ENCODE assay signal across 21 cellular contexts in genomic region chr11:57274904-57275498, GRCh38. TPM values are rescaled to one million over a fixed set of nuclear protein-coding genes. Genes with fewer than 3 reads are reported as not detected.
"Had no signal": no experiment of that assay in that cellular context is flagged by ENCODE, and none has a peak within 500 bp of the region (broad histone marks: within the 10 kb centered on the region; RNA-seq: fewer than 3 reads in every experiment).

No MANE protein-coding gene starts in this region.

- ATAC-seq: activated naive CD4-positive, alpha-beta T cell treated with anti-CD3 and anti-CD28 coated beads, Interleukin-2, amount 50 U/mL, for 72 hours; body of pancreas; foreskin keratinocyte; sciatic nerve; stimulated activated naive CD8-positive, alpha-beta T cell treated with anti-CD3 and anti-CD28 coated beads, Interleukin-15, amount 100 ng/mL, for 72 hours had no signal

- H3K27ac Mint-ChIP-seq: activated B cell treated with CpG ODN at 0.5 μM for 24 hours; activated naive CD4-positive, alpha-beta T cell treated with anti-CD3 and anti-CD28 coated beads, Interleukin-2, amount 50 U/mL, for 72 hours; naive B cell; stimulated activated naive CD8-positive, alpha-beta T cell treated with anti-CD3 and anti-CD28 coated beads, Interleukin-15, amount 100 ng/mL, for 72 hours had no signal

- H3K4me3 ChIP-seq: body of pancreas, dorsolateral prefrontal cortex, esophagus squamous epithelium, SK-N-MC, thoracic aorta had no signal

- H3K36me3 Mint-ChIP-seq: activated naive CD4-positive, alpha-beta T cell treated with anti-CD3 and anti-CD28 coated beads, Interleukin-2, amount 50 U/mL, for 72 hours had no signal

- FAIRE-seq: keratinocyte had no signal

- H3K9me3 ChIP-seq: neutrophil had no signal

- H3K36me3 ChIP-seq: esophagus squamous epithelium, neutrophil, thoracic aorta had no signal

- DNase-seq: activated B cell treated with CpG ODN at 0.5 μM for 24 hours; activated CD4-positive, alpha-beta T cell treated with anti-CD3 and anti-CD28 coated beads, Interleukin-2, amount 50 U/mL, for 1 hour; activated effector memory CD4-positive, alpha-beta T cell treated with Interleukin-2 at 50 U/mL for 16 hours; activated T-cell treated with anti-CD3 and anti-CD28 coated beads, Interleukin-2, amount 50 U/mL, for 1 hour; amniotic stem cell; body of pancreas; dorsolateral prefrontal cortex; esophagus squamous epithelium; foreskin keratinocyte; naive B cell; stimulated activated CD4-positive, alpha-beta T cell treated with anti-CD3 and anti-CD28 coated beads, Interleukin-12 subunit alpha, Interleukin-12 subunit beta, amount 100 ng/mL, for 4 hours; stimulated activated CD8-positive, alpha-beta memory T cell treated with anti-CD3 and anti-CD28 coated beads, Interleukin-4, amount 100 ng/mL, for 48 hours; stimulated activated naive CD8-positive, alpha-beta T cell treated with anti-CD3 and anti-CD28 coated beads, Interleukin-15, amount 100 ng/mL, for 72 hours had no signal

- H3K27me3 ChIP-seq: body of pancreas, esophagus squamous epithelium, foreskin keratinocyte had no signal

- H3K27ac ChIP-seq: dorsolateral prefrontal cortex, foreskin keratinocyte, neutrophil, SK-N-MC, thoracic aorta had no signal

- H3K4me3 Mint-ChIP-seq: activated B cell treated with CpG ODN at 0.5 μM for 24 hours; naive B cell; stimulated activated naive CD8-positive, alpha-beta T cell treated with anti-CD3 and anti-CD28 coated beads, Interleukin-15, amount 100 ng/mL, for 72 hours had no signal

RNA-seq across cellular contexts. Expression of gene APLNR, which starts 38.0 kb away (rescaled TPM):
- total RNA-seq: activated B cell treated with CpG ODN at 0.5 μM for 24 hours; activated CD8-positive, alpha-beta memory T cell treated with anti-CD3 and anti-CD28 coated beads for 36 hours; activated naive CD4-positive, alpha-beta T cell treated with anti-CD3 and anti-CD28 coated beads, Interleukin-2, amount 50 U/mL, for 72 hours; foreskin keratinocyte; T-helper 1 cell treated with Interleukin-12 subunit alpha and Interleukin-12 subunit beta and Interleukin-4 antibody, amounts not matched to agents 30 ng/mL and 1 ng/mL, for 36 hours had no signal
- polyA plus RNA-seq: foreskin keratinocyte, keratinocyte had no signal
